ENCODE assay signal across 30 cellular contexts in the genomic region with DNA sequence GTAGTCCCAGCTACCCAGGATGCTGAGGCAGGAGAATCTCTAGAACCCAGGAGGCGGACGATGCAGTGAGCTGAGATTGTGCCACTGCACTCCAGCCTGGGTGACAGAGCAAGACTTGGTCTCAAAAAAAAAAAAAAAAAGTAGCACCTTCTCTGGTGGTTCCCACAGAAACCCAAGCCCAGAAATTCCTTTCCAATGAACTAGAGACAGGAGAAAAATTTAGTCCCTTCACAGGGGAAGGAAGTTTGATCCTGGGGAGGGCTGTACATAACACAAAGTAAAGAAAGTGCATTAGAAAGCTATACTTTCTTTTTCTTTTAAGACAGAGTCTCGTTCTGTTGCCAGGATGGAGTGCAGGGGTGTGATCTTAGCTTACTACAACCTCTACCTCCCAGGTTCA. TPM values are rescaled to one million over a fixed set of nuclear protein-coding genes. Genes with fewer than 3 reads are reported as not detected.
A peak's percentile ranks its signal among the peaks of the same experiment; 100 is the strongest.
DNase-seq lines count a peak whose midpoint lies in the region; ATAC-seq and TF ChIP-seq lines count a peak whose summit lies in the region.
"Had no signal": no experiment of that assay in that cellular context is flagged by ENCODE, and none has a peak within 500 bp of the region (broad histone marks: within the 10 kb centered on the region; RNA-seq: fewer than 3 reads in every experiment).

No MANE protein-coding gene starts in this region.

- intact Hi-C loops in posterior cingulate gyrus (cut with DNase I): no loop called here

- H3F3A ChIP-seq in SK-N-SH (replicated peaks; ENCODE audit: insufficient read depth): peaks cover 16% of the 10 kb centered on the region

- no peak overlapping the region for H3K9ac ChIP-seq in SK-N-SH
- H3K9ac ChIP-seq: BLaER1 treated with 17β-estradiol and CSF1 and Interleukin-3, amounts not matched to agents 10 nM and 100 nM had no signal

- TF ChIP-seq EP300 in SK-N-SH (IDR thresholded peaks at IDR 0.05; ENCODE audit: borderline replicate concordance in 1 of 2, low read depth in 1 of 2, low read length in 1 of 2): no peak

- H3K27ac ChIP-seq in SK-N-SH (ENCODE audit: low read depth in 2 of 2, low read length in 1 of 2): peak overlapping the region; percentile 72 to 80; a peak in 3 of 4 replicates
- H3K27ac ChIP-seq: 22Rv1; BLaER1 treated with 17β-estradiol and CSF1 and Interleukin-3, amounts not matched to agents 10 nM and 100 nM; HL-60; PC-9; SJCRH30 had no signal

- 93% methylated on average over 3 of the region's 3 CpGs for WGBS in SK-N-SH (ENCODE audit: low lambda C conversion rate)

- CTCF ChIA-PET in SK-N-SH (lab: Yijun Ruan, JAX): interaction anchor here (0.6 to 4.9 kb wide), 4 partner anchors 17 to 243 kb away, joined by 4 to 32 read pairs (median 18); partner anchors contain the start of gene APOA5

- peaks cover 27 to 43% of the 10 kb centered on the region in 2 experiments for H3K36me3 ChIP-seq in SK-N-SH (replicated peaks in 1 of 2; ENCODE audit: control insufficient read depth in 1 of 2, insufficient read depth in 2 of 2, low read length in 1 of 2)
- H3K36me3 ChIP-seq: SJCRH30 had no signal

- H3K9me3 ChIP-seq in SK-N-SH: no peaks in the 10 kb centered on the region
- H3K9me3 ChIP-seq: BLaER1 treated with 17β-estradiol and CSF1 and Interleukin-3, amounts not matched to agents 10 nM and 100 nM; SJCRH30 had no signal

- no peaks in the 10 kb centered on the region for H3K9me2 ChIP-seq in SK-N-SH

- 0 out of 2 replicates have a peak overlapping the region, but pooled peaks have one; percentile 3 for H3K4me2 ChIP-seq in SK-N-SH
- H3K4me2 ChIP-seq: BLaER1 treated with 17β-estradiol and CSF1 and Interleukin-3, amounts not matched to agents 10 nM and 100 nM; PC-9 had no signal

- no peak for TF ChIP-seq CTCF in SK-N-SH (IDR thresholded peaks at IDR 0.05)

- H3K79me2 ChIP-seq in SK-N-SH (ENCODE audit: insufficient read depth): no peaks in the 10 kb centered on the region

- no peaks in the 10 kb centered on the region for H3K27me3 ChIP-seq in SK-N-SH (ENCODE audit: insufficient read depth)
- H3K27me3 ChIP-seq: BLaER1 treated with 17β-estradiol and CSF1 and Interleukin-3, amounts not matched to agents 10 nM and 100 nM; SJCRH30 had no signal

- ATAC-seq in SK-N-SH treated with all-trans-retinoic acid at 6 μM for 48 hours (no peak), HG02610 (IDR thresholded peaks at IDR 0.05; ENCODE audit: unreplicated experiment) (no peak)
- ATAC-seq: Right ventricle myocardium inferior, T-cell had no signal

- H3K4me1 ChIP-seq in SK-N-SH (ENCODE audit: control insufficient read depth in 1 of 2, insufficient read depth in 2 of 2, low read depth in 1 of 2, low read length in 1 of 2): peaks cover 21 to 35% of the 10 kb centered on the region in 2 experiments
- H3K4me1 ChIP-seq: SJCRH30 had no signal

- DNase-seq in SK-N-SH: no peak
- peak; percentile 40 for DNase-seq in HT1080 (ENCODE audit: low read depth)
- DNase-seq in astrocyte of the hippocampus (ENCODE audit: low read depth, low spot score): peak; percentile 38
- no peak for DNase-seq in posterior cingulate gyrus
- no peak for DNase-seq in stimulated activated CD4-positive, alpha-beta T cell treated with anti-CD3 and anti-CD28 coated beads, Interleukin-2, amount 100 ng/mL, for 48 hours
- no peak for DNase-seq in LoVo (ENCODE audit: low spot score)
- DNase-seq: ACHN; AML-193; CD4-positive, alpha-beta T cell; GF-D8; H7; Karpas-422; MV-4-11; NCI-H1105 treated with DMSO at 0.1 percent for 48 hours; NCI-H146; NCI-H2029; NCI-H446 treated with DMSO at 0.1 percent for 48 hours; NCI-H526; PC-9; SJCRH30; T-cell had no signal

- POLR2A ChIA-PET in SK-N-SH (lab: Yijun Ruan, JAX): interaction anchor here (1.1 kb wide), 1 partner anchor 25 kb away, joined by 3 read pairs; no protein-coding TSS in a partner anchor

- H4K20me1 ChIP-seq in SK-N-SH (ENCODE audit: insufficient read depth): no peaks in the 10 kb centered on the region
- H4K20me1 ChIP-seq: BLaER1 treated with 17β-estradiol and CSF1 and Interleukin-3, amounts not matched to agents 10 nM and 100 nM had no signal

- H2AFZ ChIP-seq in SK-N-SH (ENCODE audit: low read depth): no peak overlapping the region
- H2AFZ ChIP-seq: PC-9 had no signal

- no peak overlapping the region for H3K4me3 ChIP-seq in SK-N-SH (ENCODE audit: low read depth in 2 of 2, low read length in 1 of 2)
- H3K4me3 ChIP-seq: BLaER1 treated with 17β-estradiol and CSF1 and Interleukin-3, amounts not matched to agents 10 nM and 100 nM; PC-9; SJCRH30 had no signal

- TF ChIP-seq RAD21 in SK-N-SH (IDR thresholded peaks at IDR 0.05; ENCODE audit: low read length): no peak

TF ChIP-seq in SK-N-SH, 30 proteins besides CTCF, POLR2A, EP300 and RAD21 (continues in another document):
- TF ChIP-seq, protein P1, sequence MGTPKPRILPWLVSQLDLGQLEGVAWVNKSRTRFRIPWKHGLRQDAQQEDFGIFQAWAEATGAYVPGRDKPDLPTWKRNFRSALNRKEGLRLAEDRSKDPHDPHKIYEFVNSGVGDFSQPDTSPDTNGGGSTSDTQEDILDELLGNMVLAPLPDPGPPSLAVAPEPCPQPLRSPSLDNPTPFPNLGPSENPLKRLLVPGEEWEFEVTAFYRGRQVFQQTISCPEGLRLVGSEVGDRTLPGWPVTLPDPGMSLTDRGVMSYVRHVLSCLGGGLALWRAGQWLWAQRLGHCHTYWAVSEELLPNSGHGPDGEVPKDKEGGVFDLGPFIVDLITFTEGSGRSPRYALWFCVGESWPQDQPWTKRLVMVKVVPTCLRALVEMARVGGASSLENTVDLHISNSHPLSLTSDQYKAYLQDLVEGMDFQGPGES (IDR thresholded peaks at IDR 0.05; ENCODE audit: low read depth, low read length): no peak
- TF ChIP-seq USF2 (IDR thresholded peaks at IDR 0.05; ENCODE audit: borderline replicate concordance, low read depth, low read length): no peak
- TF ChIP-seq RFX5 (IDR thresholded peaks at IDR 0.05; ENCODE audit: low read length): no peak
- no peak for TF ChIP-seq TEAD4 (IDR thresholded peaks at IDR 0.05; ENCODE audit: borderline replicate concordance, insufficient read depth)
- TF ChIP-seq EZH2phosphoT487 (IDR thresholded peaks at IDR 0.05; ENCODE audit: borderline replicate concordance, low read depth): no peak
- TF ChIP-seq FOXJ3 (CRISPR knock-in tag; IDR thresholded peaks at IDR 0.05): no peak

TF ChIP-seq in SK-N-SH treated with all-trans-retinoic acid at 6 μM for 48 hours, 23 proteins besides CTCF, POLR2A, EP300 and RAD21 (continues in another document):
- TF ChIP-seq ZNF70 (CRISPR knock-in tag; IDR thresholded peaks at IDR 0.05) (no peak), ESRRG (CRISPR knock-in tag; IDR thresholded peaks at IDR 0.05) (no peak), GLIS3 (CRISPR knock-in tag; IDR thresholded peaks at IDR 0.05) (no peak), PATZ1 (CRISPR knock-in tag; IDR thresholded peaks at IDR 0.05; ENCODE audit: borderline replicate concordance) (no peak), ZFP30 (CRISPR knock-in tag; IDR thresholded peaks at IDR 0.05) (no peak), ZNF565 (CRISPR knock-in tag; conservative IDR thresholded peaks at IDR 0.05; ENCODE audit: low read depth) (no peak)
- TF ChIP-seq, protein P2, sequence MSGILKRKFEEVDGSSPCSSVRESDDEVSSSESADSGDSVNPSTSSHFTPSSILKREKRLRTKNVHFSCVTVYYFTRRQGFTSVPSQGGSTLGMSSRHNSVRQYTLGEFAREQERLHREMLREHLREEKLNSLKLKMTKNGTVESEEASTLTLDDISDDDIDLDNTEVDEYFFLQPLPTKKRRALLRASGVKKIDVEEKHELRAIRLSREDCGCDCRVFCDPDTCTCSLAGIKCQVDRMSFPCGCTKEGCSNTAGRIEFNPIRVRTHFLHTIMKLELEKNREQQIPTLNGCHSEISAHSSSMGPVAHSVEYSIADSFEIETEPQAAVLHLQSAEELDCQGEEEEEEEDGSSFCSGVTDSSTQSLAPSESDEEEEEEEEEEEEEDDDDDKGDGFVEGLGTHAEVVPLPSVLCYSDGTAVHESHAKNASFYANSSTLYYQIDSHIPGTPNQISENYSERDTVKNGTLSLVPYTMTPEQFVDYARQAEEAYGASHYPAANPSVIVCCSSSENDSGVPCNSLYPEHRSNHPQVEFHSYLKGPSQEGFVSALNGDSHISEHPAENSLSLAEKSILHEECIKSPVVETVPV (CRISPR knock-in tag; IDR thresholded peaks at IDR 0.05): no peak

RNA-seq across cellular contexts. Expression of gene APOA1, which starts 25.5 kb away (rescaled TPM):
- 0.20 TPM in 1 of 2 replicates, not detected in the other for polyA plus RNA-seq in SK-N-SH (2012; rRNA removed)
- 0.05 TPM in 1 of 2 replicates, not detected in the other for polyA plus RNA-seq in SK-N-SH (2012; cell fraction: cytosol; rRNA removed)
- 0.06 and 0.36 TPM in 2 replicates for polyA plus RNA-seq in SK-N-SH (2012; cell fraction: nucleus; rRNA removed)
- 0.14 and 0.27 TPM in 2 replicates for total RNA-seq in HT1080 (2014; rRNA removed; shearing (Covaris generic))
- not detected in 2 replicates for polyA plus RNA-seq in HT1080 (2015; cell fraction: cytosol; rRNA removed)
- polyA plus RNA-seq in HT1080 (2015; cell fraction: nucleus; rRNA removed): not detected in 2 replicates
- total RNA-seq: MCF 10A, PC-9, SJCRH30 had no signal

RNA-seq across cellular contexts. Expression of gene APOC3, which starts 33.2 kb away (rescaled TPM):
- not detected in 2 replicates for polyA plus RNA-seq in SK-N-SH (2012; rRNA removed)
- 8.5 TPM in 1 of 2 replicates, not detected in the other for polyA plus RNA-seq in SK-N-SH (2012; cell fraction: cytosol; rRNA removed)
- 0.51 TPM in 1 of 2 replicates, not detected in the other for polyA plus RNA-seq in SK-N-SH (2012; cell fraction: nucleus; rRNA removed)
- not detected in 2 replicates for total RNA-seq in HT1080 (2014; rRNA removed; shearing (Covaris generic))
- polyA plus RNA-seq in HT1080 (2015; cell fraction: cytosol; rRNA removed): not detected in 2 replicates
- polyA plus RNA-seq in HT1080 (2015; cell fraction: nucleus; rRNA removed): not detected in 2 replicates
- total RNA-seq: CD4-positive, alpha-beta T cell; Daoy; H7; MCF 10A; PC-9; Right ventricle myocardium inferior; RPMI7951; SJCRH30 had no signal

RNA-seq across cellular contexts. Expression of gene APOA4, which starts 39.8 kb away (rescaled TPM):
- not detected in 2 replicates for polyA plus RNA-seq in SK-N-SH (2012; rRNA removed)
- not detected in 2 replicates for polyA plus RNA-seq in SK-N-SH (2012; cell fraction: cytosol; rRNA removed)
- not detected in 2 replicates for polyA plus RNA-seq in SK-N-SH (2012; cell fraction: nucleus; rRNA removed)
- total RNA-seq in HT1080 (2014; rRNA removed; shearing (Covaris generic)): not detected in 2 replicates
- not detected in 2 replicates for polyA plus RNA-seq in HT1080 (2015; cell fraction: cytosol; rRNA removed)
- polyA plus RNA-seq in HT1080 (2015; cell fraction: nucleus; rRNA removed): not detected in 2 replicates
- total RNA-seq: CD4-positive, alpha-beta T cell; Daoy; H7; MCF 10A; PC-9; Right ventricle myocardium inferior; RPMI7951; SJCRH30; T-cell had no signal

Comparison
In these comparisons a context has a peak if more than half of its experiments do, and no peak if none do; other contexts are left out.
1. DNase-seq: peak in HT1080 (single experiment) and astrocyte of the hippocampus (single experiment); none in SK-N-SH (single experiment), posterior cingulate gyrus (0 of 10), stimulated activated CD4-positive, alpha-beta T cell treated with anti-CD3 and anti-CD28 coated beads, Interleukin-2, amount 100 ng/mL, for 48 hours (0 of 2) and LoVo (single experiment).